In the genomic region with DNA sequence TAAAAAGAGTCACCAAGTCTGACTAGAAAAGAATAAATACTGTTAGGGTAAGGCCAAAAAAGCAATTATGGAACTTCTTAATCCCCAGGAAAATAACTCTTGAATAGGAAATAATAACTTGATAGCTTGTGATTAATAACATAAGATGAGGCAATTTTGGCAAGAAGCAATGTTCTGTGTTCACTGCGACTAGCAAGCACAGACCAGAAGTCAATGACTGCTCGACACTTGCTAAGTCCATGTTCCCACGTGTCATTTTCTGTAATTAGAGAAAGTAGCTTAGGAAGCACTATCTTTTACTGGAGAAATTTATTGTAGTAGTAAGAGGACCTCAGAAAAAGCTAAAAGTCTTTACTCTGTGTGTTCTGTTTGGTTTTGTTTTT, we compare ENCODE assay signal across 18 cellular contexts.
DNase-seq lines count a peak whose midpoint lies in the region; ATAC-seq and TF ChIP-seq lines count a peak whose summit lies in the region.
"Had no signal": no experiment of that assay in that cellular context is flagged by ENCODE, and none has a peak within 500 bp of the region (broad histone marks: within the 10 kb centered on the region; RNA-seq: fewer than 3 reads in every experiment).

No MANE protein-coding gene starts in this region.

- H3K27me3 ChIP-seq in esophagus muscularis mucosa (no peaks in the 10 kb centered on the region), right atrium auricular region (no peaks in the 10 kb centered on the region), gastrocnemius medialis (no peaks in the 10 kb centered on the region)

- DNase-seq in AG10803 (ENCODE audit: low read depth) = peak; percentile 5
- no peak for DNase-seq in esophagus muscularis mucosa (ENCODE audit: extremely low spot score)
- no peak for DNase-seq in right atrium auricular region (ENCODE audit: low spot score)
- no peak for DNase-seq in gastrocnemius medialis
- DNase-seq in activated CD4-positive, alpha-beta T cell treated with anti-CD3 and anti-CD28 coated beads, Interleukin-2, amount 50 U/mL, for 48 hours = no peak
- DNase-seq: AML-193, GOT3, MV-4-11, NCI-H1417 treated with DMSO at 0.1 percent for 48 hours, NCI-H2029, NCI-H345, NCI-H524 treated with DMSO at 0.1 percent for 48 hours had no signal

- H3K9me3 ChIP-seq in esophagus muscularis mucosa (no peaks in the 10 kb centered on the region), right atrium auricular region (no peaks in the 10 kb centered on the region), gastrocnemius medialis (no peaks in the 10 kb centered on the region)
- H3K9me3 ChIP-seq: A549 had no signal

- no peak for TF ChIP-seq POLR2A in esophagus muscularis mucosa (IDR thresholded peaks at IDR 0.05; ENCODE audit: low read depth)
- no peak for TF ChIP-seq POLR2A in gastrocnemius medialis (IDR thresholded peaks at IDR 0.05)

- no peak for TF ChIP-seq CTCF in AG10803 (conservative IDR thresholded peaks at IDR 0.05; ENCODE audit: low read length)
- no peak for TF ChIP-seq CTCF in esophagus muscularis mucosa (IDR thresholded peaks at IDR 0.05)
- TF ChIP-seq CTCF in right atrium auricular region (IDR thresholded peaks at IDR 0.05) = no peak
- no peak for TF ChIP-seq CTCF in gastrocnemius medialis (IDR thresholded peaks at IDR 0.05 in 4 of 5, conservative IDR thresholded peaks at IDR 0.05 in 1 of 5)

- H3K36me3 ChIP-seq in esophagus muscularis mucosa = no peaks in the 10 kb centered on the region
- H3K36me3 ChIP-seq in right atrium auricular region = no peaks in the 10 kb centered on the region
- H3K36me3 ChIP-seq in gastrocnemius medialis = no peaks in the 10 kb centered on the region

- WGBS in esophagus muscularis mucosa = 33% methylated on average over 3 of the region's 3 CpGs

- ATAC-seq in gastrocnemius medialis = no peak
- ATAC-seq in HG02798 (IDR thresholded peaks at IDR 0.05; ENCODE audit: poor library complexity, unreplicated experiment) = no peak
- ATAC-seq in HG03175 (IDR thresholded peaks at IDR 0.05; ENCODE audit: unreplicated experiment) = no peak
- ATAC-seq: A549, HCT116 had no signal

- intact Hi-C loops in esophagus muscularis mucosa (cut with DNase I) = no loop called here
- intact Hi-C loops in gastrocnemius medialis (cut with DNase I; ENCODE audit: low total_unique reads) = no loop called here

- H3K27ac ChIP-seq in esophagus muscularis mucosa (replicated peaks in 1 of 4) (peak overlapping the region; percentile 47 to 68 (median 55)), right atrium auricular region (peak overlapping the region; percentile 41 to 72), gastrocnemius medialis (peak overlapping the region; percentile 15 to 62 (median 41))
- H3K27ac ChIP-seq: A549, C4-2B, KMS-11 had no signal

- in situ Hi-C loops in gastrocnemius medialis (cut with MboI; ENCODE audit: low sequenced_read_pairs in 4 of 4) = no loop called here

- no peak overlapping the region for H3K4me3 ChIP-seq in AG10803 (ENCODE audit: low read length)
- H3K4me3 ChIP-seq in esophagus muscularis mucosa = no peak overlapping the region
- H3K4me3 ChIP-seq in right atrium auricular region = no peak overlapping the region
- no peak overlapping the region for H3K4me3 ChIP-seq in gastrocnemius medialis
- H3K4me3 ChIP-seq: A549 had no signal

- TF ChIP-seq EP300 in esophagus muscularis mucosa (IDR thresholded peaks at IDR 0.05) = no peak

- H3K4me1 ChIP-seq in esophagus muscularis mucosa (peaks cover 20 to 38% (median 27%) of the 10 kb centered on the region in 4 donors), right atrium auricular region (peaks cover 0 to 18% of the 10 kb centered on the region in 2 donors), gastrocnemius medialis (peaks cover 0 to 15% of the 10 kb centered on the region in 2 donors)
- H3K4me1 ChIP-seq: A549 had no signal
